Comparison of ENCODE assay signal across 8 cellular contexts in genomic region chr2:207239222-207239674, GRCh38.
DNase-seq lines count a peak whose midpoint lies in the region; ATAC-seq lines count a peak whose summit lies in the region.

No MANE protein-coding gene starts in this region.

- H3K36me3 Mint-ChIP-seq in activated CD4-positive, alpha-beta T cell treated with anti-CD3 and anti-CD28 coated beads, Interleukin-2, amount 10 ng/mL, durations not matched to agents 7 days and 5 days (ENCODE audit: low read depth) = peaks cover 5% of the 10 kb centered on the region

- H3K27me3 Mint-ChIP-seq in activated CD4-positive, alpha-beta T cell treated with anti-CD3 and anti-CD28 coated beads, Interleukin-2, amount 10 ng/mL, durations not matched to agents 7 days and 5 days = no peaks in the 10 kb centered on the region

- POLR2A ChIA-PET in activated CD4-positive, alpha-beta T cell treated with anti-CD3 and anti-CD28 coated beads, Interleukin-2, amount 10 ng/mL, durations not matched to agents 7 days and 5 days (lab: Charles Lee) = no interaction called here

- DNase-seq in HK-2 (ENCODE audit: unreplicated experiment) (peak; percentile 84), glomerular visceral epithelial cell (ENCODE audit: extremely low spot score) (peak; percentile 99)
- peak; percentile 20 for DNase-seq in activated CD4-positive, alpha-beta T cell treated with anti-CD3 and anti-CD28 coated beads, Interleukin-2, amount 10 ng/mL, durations not matched to agents 7 days and 5 days
- peak; percentile 30 to 38 for DNase-seq in stimulated activated CD4-positive, alpha-beta T cell treated with anti-CD3 and anti-CD28 coated beads, Interleukin-15, amount 100 ng/mL, for 48 hours (ENCODE audit: low read depth in 2 of 2)
- no peak for DNase-seq in activated effector memory CD4-positive, alpha-beta T cell treated with Interleukin-2 at 50 U/mL for 16 hours

- no peak overlapping the region for H3K4me3 Mint-ChIP-seq in activated CD4-positive, alpha-beta T cell treated with anti-CD3 and anti-CD28 coated beads, Interleukin-2, amount 10 ng/mL, durations not matched to agents 7 days and 5 days

- CTCF ChIA-PET in activated CD4-positive, alpha-beta T cell treated with anti-CD3 and anti-CD28 coated beads, Interleukin-2, amount 10 ng/mL, durations not matched to agents 7 days and 5 days (lab: Charles Lee) = interaction anchor here (0.6 to 3.6 kb wide), 6 partner anchors 14 to 468 kb away, joined by 3 to 16 read pairs (median 3); no protein-coding TSS in a partner anchor

- H3K27ac Mint-ChIP-seq in activated CD4-positive, alpha-beta T cell treated with anti-CD3 and anti-CD28 coated beads, Interleukin-2, amount 10 ng/mL, durations not matched to agents 7 days and 5 days = peak overlapping the region; percentile 3

- ATAC-seq in GM21528 (IDR thresholded peaks at IDR 0.05; ENCODE audit: low FRiP score, unreplicated experiment) (no peak), HG03135 (IDR thresholded peaks at IDR 0.05; ENCODE audit: unreplicated experiment) (no peak), GM21423 (IDR thresholded peaks at IDR 0.05; ENCODE audit: unreplicated experiment) (no peak)

- H3K4me1 Mint-ChIP-seq in activated CD4-positive, alpha-beta T cell treated with anti-CD3 and anti-CD28 coated beads, Interleukin-2, amount 10 ng/mL, durations not matched to agents 7 days and 5 days = peaks cover 14% of the 10 kb centered on the region

- H3K9me3 Mint-ChIP-seq in activated CD4-positive, alpha-beta T cell treated with anti-CD3 and anti-CD28 coated beads, Interleukin-2, amount 10 ng/mL, durations not matched to agents 7 days and 5 days = peaks cover 10% of the 10 kb centered on the region
